ENCODE assay signal across 7 cellular contexts in the genomic region with DNA sequence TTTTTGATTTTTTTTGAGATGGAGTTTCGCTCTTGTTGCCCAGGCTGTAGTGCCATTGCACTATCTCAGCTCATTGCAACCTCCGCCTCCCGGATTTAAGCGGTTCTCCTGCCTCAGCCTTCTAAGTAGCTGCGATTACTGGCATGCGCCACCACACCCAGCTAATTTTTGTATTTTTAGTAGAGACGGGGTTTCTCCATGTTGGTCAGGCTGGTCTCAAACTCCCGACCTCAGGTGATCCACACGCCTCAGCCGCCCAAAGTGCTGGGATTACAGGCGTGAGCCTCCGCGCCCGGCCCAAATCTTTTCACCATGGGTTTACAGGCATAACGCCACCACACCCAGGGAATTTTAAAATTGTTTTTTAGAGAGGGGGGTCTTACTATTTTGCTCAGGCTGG. TPM values are rescaled to one million over a fixed set of nuclear protein-coding genes. Genes with fewer than 3 reads are reported as not detected.
DNase-seq lines count a peak whose midpoint lies in the region; ATAC-seq, FAIRE-seq and TF ChIP-seq lines count a peak whose summit lies in the region.
"Not testable (repeated sequence)": the region's sequence is repeated elsewhere in the genome, so short reads cannot be mapped to it uniquely, and the experiment has no call there.

No MANE protein-coding gene starts in this region.

- peak overlapping the region in 6 of 7 donors; percentile 55 to 97 (median 63) for H3K4me3 Mint-ChIP-seq in CD8-positive, alpha-beta memory T cell
- H3K4me3 Mint-ChIP-seq in activated CD4-positive, alpha-beta memory T cell treated with anti-CD3 and anti-CD28 coated beads, Interleukin-2, amount 10 ng/mL, durations not matched to agents 7 days and 5 days = peak overlapping the region; percentile 10
- peak overlapping the region; percentile 73 for H3K4me3 Mint-ChIP-seq in astrocyte (ENCODE audit: unreplicated experiment)
- H3K4me3 Mint-ChIP-seq in naive thymus-derived CD4-positive, alpha-beta T cell = peak overlapping the region in 9 of 10 donors; percentile 42 to 95 (median 57)

- H3K36me3 ChIP-seq in CD8-positive, alpha-beta memory T cell (ENCODE audit: insufficient read depth, low read length) = peaks cover 21% of the 10 kb centered on the region
- H3K36me3 ChIP-seq in OCI-LY7 (ENCODE audit: insufficient read depth, low read length) (peaks cover 63% of the 10 kb centered on the region), astrocyte (ENCODE audit: insufficient read depth, low read length) (peaks cover 33% of the 10 kb centered on the region), cardiac muscle cell (peaks cover 37% of the 10 kb centered on the region), spleen (peaks cover 0 to 68% (median 30%) of the 10 kb centered on the region in 6 donors)
- peaks cover 0 to 36% (median 18%) of the 10 kb centered on the region in 3 experiments for H3K36me3 ChIP-seq in naive thymus-derived CD4-positive, alpha-beta T cell (ENCODE audit: control insufficient read depth in 2 of 3, insufficient read depth in 3 of 3, low read length in 3 of 3)

- not testable (repeated sequence) for H3K9me3 Mint-ChIP-seq in CD8-positive, alpha-beta memory T cell; activated CD4-positive, alpha-beta memory T cell treated with anti-CD3 and anti-CD28 coated beads, Interleukin-2, amount 10 ng/mL, durations not matched to agents 7 days and 5 days; astrocyte (ENCODE audit: unreplicated experiment); naive thymus-derived CD4-positive, alpha-beta T cell

- ATAC-seq in naive thymus-derived CD4-positive, alpha-beta T cell = not testable (repeated sequence)

- peaks cover 9 to 64% (median 13%) of the 10 kb centered on the region in 3 donors for H3K36me3 Mint-ChIP-seq in CD8-positive, alpha-beta memory T cell
- peaks cover 51% of the 10 kb centered on the region for H3K36me3 Mint-ChIP-seq in activated CD4-positive, alpha-beta memory T cell treated with anti-CD3 and anti-CD28 coated beads, Interleukin-2, amount 10 ng/mL, durations not matched to agents 7 days and 5 days (ENCODE audit: low read depth)
- not testable (repeated sequence) for H3K36me3 Mint-ChIP-seq in astrocyte (ENCODE audit: low read depth, unreplicated experiment)
- peaks cover 6 to 24% (median 20%) of the 10 kb centered on the region in 5 donors for H3K36me3 Mint-ChIP-seq in naive thymus-derived CD4-positive, alpha-beta T cell

- H3K27ac ChIP-seq in CD8-positive, alpha-beta memory T cell (ENCODE audit: low read depth, low read length); OCI-LY7 (ENCODE audit: low read depth, low read length, poor library complexity, severe bottlenecking): not testable (repeated sequence)
- H3K27ac ChIP-seq in astrocyte (ENCODE audit: low read depth, low read length) = peak overlapping the region; percentile 60
- H3K27ac ChIP-seq in cardiac muscle cell = peak overlapping the region; percentile 56
- peak overlapping the region; percentile 94 for H3K27ac ChIP-seq in naive thymus-derived CD4-positive, alpha-beta T cell (ENCODE audit: low read depth, low read length)
- H3K27ac ChIP-seq in spleen = peak overlapping the region in 7 of 8 donors; percentile 74 to 94 (median 90)

- not testable (repeated sequence) for H2AFZ ChIP-seq in OCI-LY7 (ENCODE audit: low read length); astrocyte (ENCODE audit: low read depth, low read length)

- not testable (repeated sequence) for H3K27me3 Mint-ChIP-seq in CD8-positive, alpha-beta memory T cell; activated CD4-positive, alpha-beta memory T cell treated with anti-CD3 and anti-CD28 coated beads, Interleukin-2, amount 10 ng/mL, durations not matched to agents 7 days and 5 days; astrocyte (ENCODE audit: low read depth, unreplicated experiment); naive thymus-derived CD4-positive, alpha-beta T cell

- H3K4me3 ChIP-seq in CD8-positive, alpha-beta memory T cell (ENCODE audit: low read length); OCI-LY7 (ENCODE audit: low read depth, low read length, poor library complexity, severe bottlenecking); astrocyte (ENCODE audit: insufficient read depth, low read depth, low read length); cardiac muscle cell; naive thymus-derived CD4-positive, alpha-beta T cell (ENCODE audit: low read length): not testable (repeated sequence)
- H3K4me3 ChIP-seq in spleen = peak overlapping the region in 1 of 8 donors; percentile 95

- H3K9ac ChIP-seq in astrocyte (ENCODE audit: low read length) = not testable (repeated sequence)

- WGBS in spleen, 5 donors = 94 to 97% (median 95%) methylated on average over 15 of the region's 15 CpGs

- H3K4me2 ChIP-seq in OCI-LY7 (ENCODE audit: low read length) = peak overlapping the region; percentile 79; the same call in 1 of the 2 replicates
- not testable (repeated sequence) for H3K4me2 ChIP-seq in astrocyte (ENCODE audit: low read length)

- H3K4me1 Mint-ChIP-seq in CD8-positive, alpha-beta memory T cell = peaks cover 30 to 42% (median 38%) of the 10 kb centered on the region in 3 donors
- H3K4me1 Mint-ChIP-seq in activated CD4-positive, alpha-beta memory T cell treated with anti-CD3 and anti-CD28 coated beads, Interleukin-2, amount 10 ng/mL, durations not matched to agents 7 days and 5 days = peaks cover 32% of the 10 kb centered on the region
- not testable (repeated sequence) for H3K4me1 Mint-ChIP-seq in astrocyte (ENCODE audit: low read depth, unreplicated experiment)
- peaks cover 12 to 40% (median 31%) of the 10 kb centered on the region in 7 donors for H3K4me1 Mint-ChIP-seq in naive thymus-derived CD4-positive, alpha-beta T cell

- FAIRE-seq in astrocyte (lab: Jason Lieb, UNC) = not testable (repeated sequence)

- peak overlapping the region in 6 of 8 donors; percentile 72 to 90 (median 86) for H3K27ac Mint-ChIP-seq in CD8-positive, alpha-beta memory T cell
- not testable (repeated sequence) for H3K27ac Mint-ChIP-seq in activated CD4-positive, alpha-beta memory T cell treated with anti-CD3 and anti-CD28 coated beads, Interleukin-2, amount 10 ng/mL, durations not matched to agents 7 days and 5 days
- peak overlapping the region; percentile 83 for H3K27ac Mint-ChIP-seq in astrocyte (ENCODE audit: unreplicated experiment)
- H3K27ac Mint-ChIP-seq in naive thymus-derived CD4-positive, alpha-beta T cell = peak overlapping the region in 8 of 9 donors; percentile 40 to 89 (median 82)

- H3K9me3 ChIP-seq in CD8-positive, alpha-beta memory T cell (ENCODE audit: low read length); OCI-LY7 (ENCODE audit: low read length); astrocyte (ENCODE audit: insufficient read depth, low read depth, low read length); cardiac muscle cell (ENCODE audit: low read depth); naive thymus-derived CD4-positive, alpha-beta T cell (ENCODE audit: control insufficient read depth in 2 of 3, low read length in 3 of 3); spleen: not testable (repeated sequence)

- not testable (repeated sequence) for DNase-seq in CD8-positive, alpha-beta memory T cell; OCI-LY7 (ENCODE audit: low spot score); activated CD4-positive, alpha-beta memory T cell treated with anti-CD3 and anti-CD28 coated beads, Interleukin-2, amount 10 ng/mL, durations not matched to agents 7 days and 5 days; astrocyte (ENCODE audit: low read depth); cardiac muscle cell (ENCODE audit: low read depth in 1 of 2, low spot score in 1 of 2); naive thymus-derived CD4-positive, alpha-beta T cell; spleen

- not testable (repeated sequence) for H3K27me3 ChIP-seq in CD8-positive, alpha-beta memory T cell (ENCODE audit: insufficient read depth, low read length, poor library complexity, severe bottlenecking); astrocyte (ENCODE audit: insufficient read depth, low read length); cardiac muscle cell; naive thymus-derived CD4-positive, alpha-beta T cell (ENCODE audit: control insufficient read depth in 2 of 2, insufficient read depth in 2 of 2, low read length in 2 of 2); spleen (replicated peaks in 1 of 7)

- H4K20me1 ChIP-seq in OCI-LY7 (ENCODE audit: insufficient read depth, low read length); astrocyte (ENCODE audit: insufficient read depth, low read length): not testable (repeated sequence)

- not testable (repeated sequence) for BruUV-seq in OCI-LY7 (replicated peaks; lab: Mats Ljungman, UMichigan)

- TF ChIP-seq POLR2A in spleen (IDR thresholded peaks at IDR 0.05) = not testable (repeated sequence)

- CTCF ChIA-PET in CD8-positive, alpha-beta memory T cell (lab: Charles Lee) = interaction anchor here (1.7 to 2.8 kb wide), 2 partner anchors 13 to 49 kb away, joined by 5 to 13 read pairs; no protein-coding TSS in a partner anchor
- CTCF ChIA-PET in OCI-LY7 (lab: Charles Lee; ENCODE audit: unreplicated experiment) = interaction anchor here (0.6 kb wide), 1 partner anchor 85 kb away, joined by 3 read pairs; no protein-coding TSS in a partner anchor
- CTCF ChIA-PET in activated CD4-positive, alpha-beta memory T cell treated with anti-CD3 and anti-CD28 coated beads, Interleukin-2, amount 10 ng/mL, durations not matched to agents 7 days and 5 days (lab: Charles Lee) = interaction anchor here (0.8 kb wide), 1 partner anchor 49 kb away, joined by 4 read pairs; no protein-coding TSS in a partner anchor
- CTCF ChIA-PET in naive thymus-derived CD4-positive, alpha-beta T cell (lab: Charles Lee) = interaction anchor here (1.2 kb wide), 1 partner anchor 13 kb away, joined by 5 read pairs; no protein-coding TSS in a partner anchor

- H3K79me2 ChIP-seq in OCI-LY7 (ENCODE audit: insufficient read depth, low read depth, low read length) (peaks cover 18% of the 10 kb centered on the region), astrocyte (ENCODE audit: insufficient read depth, low read length) (peaks cover 44% of the 10 kb centered on the region)

- H3K9me2 ChIP-seq in OCI-LY7 (ENCODE audit: insufficient read depth, low read length) = not testable (repeated sequence)

- TF ChIP-seq CTCF in OCI-LY7 (conservative IDR thresholded peaks at IDR 0.05; ENCODE audit: low read length); astrocyte (IDR thresholded peaks at IDR 0.05; ENCODE audit: insufficient read depth, low read depth, low read length); cardiac muscle cell (IDR thresholded peaks at IDR 0.05; ENCODE audit: low read depth, low read length); spleen (IDR thresholded peaks at IDR 0.05 in 8 of 11, conservative IDR thresholded peaks at IDR 0.05 in 3 of 11): not testable (repeated sequence)

- intact Hi-C loops in OCI-LY7 (cut with micrococcal nuclease; ENCODE audit: unreplicated experiment) = loop anchor here (1.0 kb wide), 1 partner anchor 34 kb away; a partner anchor contains a TSS
- intact Hi-C loops in naive thymus-derived CD4-positive, alpha-beta T cell (cut with micrococcal nuclease) = loop anchor here in 1 of 2 donors (1.0 to 10.0 kb wide), 2 partner anchors 177 to 1634 kb away; a partner anchor contains a TSS
- intact Hi-C loops in spleen (cut with DNase I; ENCODE audit: low total_unique reads) = not testable (repeated sequence)

- POLR2A ChIA-PET in CD8-positive, alpha-beta memory T cell (lab: Charles Lee) = interaction anchor here (0.9 to 2.3 kb wide), 4 partner anchors 13 to 1489 kb away, joined by 3 to 22 read pairs (median 6); a partner anchor contains a TSS
- POLR2A ChIA-PET in OCI-LY7 (lab: Charles Lee) = interaction anchor here (0.7 to 2.2 kb wide), 7 partner anchors 7 to 380 kb away, joined by 3 to 13 read pairs (median 3); a partner anchor contains a TSS
- POLR2A ChIA-PET in activated CD4-positive, alpha-beta memory T cell treated with anti-CD3 and anti-CD28 coated beads, Interleukin-2, amount 10 ng/mL, durations not matched to agents 7 days and 5 days (lab: Charles Lee) = interaction anchor here (1.0 to 5.0 kb wide), 10 partner anchors 10 to 177 kb away, joined by 3 to 52 read pairs (median 6); a partner anchor contains a TSS
- POLR2A ChIA-PET in naive thymus-derived CD4-positive, alpha-beta T cell (lab: Charles Lee) = interaction anchor here (0.6 to 11.0 kb wide), 9 partner anchors 10 to 217 kb away, joined by 3 to 119 read pairs (median 5); a partner anchor contains a TSS

- peaks cover 21% of the 10 kb centered on the region for H3K4me1 ChIP-seq in CD8-positive, alpha-beta memory T cell (ENCODE audit: insufficient read depth, low read length)
- H3K4me1 ChIP-seq in OCI-LY7 (ENCODE audit: insufficient read depth, low read length, poor library complexity, severe bottlenecking) (peaks cover 22% of the 10 kb centered on the region), spleen (peaks cover 6 to 65% (median 34%) of the 10 kb centered on the region in 6 donors)
- not testable (repeated sequence) for H3K4me1 ChIP-seq in astrocyte (ENCODE audit: insufficient read depth, low read length); cardiac muscle cell (ENCODE audit: low read depth)
- H3K4me1 ChIP-seq in naive thymus-derived CD4-positive, alpha-beta T cell (ENCODE audit: control insufficient read depth in 2 of 2, insufficient read depth in 2 of 2, low read length in 2 of 2) = peaks cover 13 to 17% of the 10 kb centered on the region in 2 donors

RNA-seq across cellular contexts. Expression of a gene that starts 0.9 kb away (rescaled TPM):
- total RNA-seq in CD8-positive, alpha-beta memory T cell = 10 to 100 TPM; 20.9 to 21.2 TPM
- polyA plus RNA-seq in CD8-positive, alpha-beta memory T cell = 25.4 TPM
- 4.7 and 7.6 TPM in 2 replicates for total RNA-seq in OCI-LY7 (2014; rRNA removed; shearing (Covaris generic))
- 12.5 and 15.9 TPM in 2 replicates for total RNA-seq in OCI-LY7 (2022)
- 10 to 100 TPM; 21.0 to 25.1 TPM for total RNA-seq in activated CD4-positive, alpha-beta memory T cell treated with anti-CD3 and anti-CD28 coated beads, Interleukin-2, amount 10 ng/mL, durations not matched to agents 7 days and 5 days
- 24.3 and 26.3 TPM in 2 replicates for total RNA-seq in astrocyte
- 8.1 and 11.4 TPM in 2 replicates for total RNA-seq in cardiac muscle cell
- polyA plus RNA-seq in cardiac muscle cell = 8.9 and 10.7 TPM in 2 replicates
- 10 to 100 TPM; 23.9 to 45.3 (median 29.2) TPM for total RNA-seq in naive thymus-derived CD4-positive, alpha-beta T cell
- polyA plus RNA-seq in naive thymus-derived CD4-positive, alpha-beta T cell = 10 to 100 TPM; 17.2 to 42.8 TPM
- total RNA-seq in spleen = 10 to 100 TPM; 15.2 to 23.1 (median 17.8) TPM
- polyA plus RNA-seq in spleen = 10 to 100 TPM in 1 of 3 donors, 1 to 10 TPM in 2; 6.6 to 10.2 (median 6.9) TPM

RNA-seq across cellular contexts. Expression of a gene that starts 22.0 kb away (rescaled TPM):
- 100 to 1,000 TPM; 113 to 123 TPM for total RNA-seq in CD8-positive, alpha-beta memory T cell
- 54.3 TPM for polyA plus RNA-seq in CD8-positive, alpha-beta memory T cell
- 82.8 and 85.4 TPM in 2 replicates for total RNA-seq in OCI-LY7 (2014; rRNA removed; shearing (Covaris generic))
- 86.3 and 98.3 TPM in 2 replicates for total RNA-seq in OCI-LY7 (2022)
- total RNA-seq in activated CD4-positive, alpha-beta memory T cell treated with anti-CD3 and anti-CD28 coated beads, Interleukin-2, amount 10 ng/mL, durations not matched to agents 7 days and 5 days = 10 to 100 TPM; 78.3 to 80.8 TPM
- total RNA-seq in astrocyte = 70.0 and 74.1 TPM in 2 replicates
- 140 and 151 TPM in 2 replicates for total RNA-seq in cardiac muscle cell
- 135 and 161 TPM in 2 replicates for polyA plus RNA-seq in cardiac muscle cell
- total RNA-seq in naive thymus-derived CD4-positive, alpha-beta T cell = 100 to 1,000 TPM in 1 of 5 experiments, 10 to 100 TPM in 4; 84.8 to 131 (median 95.9) TPM
- polyA plus RNA-seq in naive thymus-derived CD4-positive, alpha-beta T cell = 10 to 100 TPM; 63.8 to 64.4 TPM
- 10 to 100 TPM; 64.7 to 95.7 (median 82.0) TPM for total RNA-seq in spleen
- polyA plus RNA-seq in spleen = 10 to 100 TPM; 73.4 to 98.9 (median 83.9) TPM

RNA-seq across cellular contexts. Expression of a gene that starts 33.7 kb away (rescaled TPM):
- 10 to 100 TPM; 87.6 to 96.6 TPM for total RNA-seq in CD8-positive, alpha-beta memory T cell
- polyA plus RNA-seq in CD8-positive, alpha-beta memory T cell = 47.0 TPM
- total RNA-seq in OCI-LY7 (2014; rRNA removed; shearing (Covaris generic)) = 35.2 and 43.7 TPM in 2 replicates
- 63.6 and 71.5 TPM in 2 replicates for total RNA-seq in OCI-LY7 (2022)
- total RNA-seq in activated CD4-positive, alpha-beta memory T cell treated with anti-CD3 and anti-CD28 coated beads, Interleukin-2, amount 10 ng/mL, durations not matched to agents 7 days and 5 days = 100 to 1,000 TPM; 256 to 270 TPM
- 80.5 and 94.0 TPM in 2 replicates for total RNA-seq in astrocyte
- total RNA-seq in cardiac muscle cell = 57.9 and 58.0 TPM in 2 replicates
- polyA plus RNA-seq in cardiac muscle cell = 38.8 and 52.4 TPM in 2 replicates
- total RNA-seq in naive thymus-derived CD4-positive, alpha-beta T cell = 100 to 1,000 TPM in 1 of 5 experiments, 10 to 100 TPM in 4; 65.3 to 201 (median 68.7) TPM
- polyA plus RNA-seq in naive thymus-derived CD4-positive, alpha-beta T cell = 10 to 100 TPM; 32.1 to 33.8 TPM
- 10 to 100 TPM; 42.1 to 79.7 (median 46.5) TPM for total RNA-seq in spleen
- polyA plus RNA-seq in spleen = 10 to 100 TPM in 1 of 3 donors, 1 to 10 TPM in 2; 8.5 to 10.6 (median 8.7) TPM

Comparison
In these comparisons a context has a peak if more than half of its experiments do, and no peak if none do; other contexts are left out.
1. H3K4me3 Mint-ChIP-seq: peak in every context shown above with its lines; median percentile 73 in astrocyte; 63 in CD8-positive, alpha-beta memory T cell; 57 in naive thymus-derived CD4-positive, alpha-beta T cell; 10 in activated CD4-positive, alpha-beta memory T cell treated with anti-CD3 and anti-CD28 coated beads, Interleukin-2, amount 10 ng/mL, durations not matched to agents 7 days and 5 days.